20 cellular contexts compared by ENCODE assay signal in genomic region chr1:94012686-94013330, GRCh38.
A peak's percentile ranks its signal among the peaks of the same experiment; 100 is the strongest.
DNase-seq lines count a peak whose midpoint lies in the region; TF ChIP-seq lines count a peak whose summit lies in the region.
"Had no signal": no experiment of that assay in that cellular context is flagged by ENCODE, and none has a peak within 500 bp of the region (broad histone marks: within the 10 kb centered on the region; RNA-seq: fewer than 3 reads in every experiment).

No MANE protein-coding gene starts in this region.

- TF ChIP-seq EP300 in stomach (IDR thresholded peaks at IDR 0.05): no peak

- H3K27me3 ChIP-seq in neural progenitor cell: peaks cover 6% of the 10 kb centered on the region
- H3K27me3 ChIP-seq in stomach: no peaks in the 10 kb centered on the region
- H3K27me3 ChIP-seq: BLaER1, body of pancreas, heart right ventricle, MG63 had no signal

- peak overlapping the region; percentile 0 for H2AFZ ChIP-seq in neural progenitor cell (replicated peaks)

- intact Hi-C loops in stomach (cut with DNase I; ENCODE audit: low total_unique reads): no loop called here

- H3F3A ChIP-seq in neural progenitor cell (ENCODE audit: low read depth): no peaks in the 10 kb centered on the region

- peaks cover 12% of the 10 kb centered on the region for H3K4me1 ChIP-seq in neural progenitor cell
- H3K4me1 ChIP-seq in stomach: no peaks in the 10 kb centered on the region
- H3K4me1 ChIP-seq: body of pancreas, psoas muscle had no signal

- H3K4me3 Mint-ChIP-seq in neural progenitor cell: peak overlapping the region; percentile 33
- H3K4me3 Mint-ChIP-seq: stimulated activated naive CD8-positive, alpha-beta T cell treated with anti-CD3 and anti-CD28 coated beads, Interleukin-15, Interleukin-2, amounts not matched to agents 100 ng/mL and 50 ng/mL, for 24 hours had no signal

- peak; percentile 7 for DNase-seq in NCI-H2171 treated with DMSO at 0.1 percent for 48 hours (lab: John Stamatoyannopoulos, UW)
- DNase-seq in NCI-H2171 (lab: John Stamatoyannopoulos, UW): no peak
- DNase-seq in OCI-M1 (lab: John Stamatoyannopoulos, UW): peak; percentile 42
- DNase-seq in erythroblast (lab: John Stamatoyannopoulos, UW): peak; percentile 79 to 87
- no peak for DNase-seq in neural progenitor cell (ENCODE audit: low spot score)
- DNase-seq in GF-D8 (lab: John Stamatoyannopoulos, UW): no peak
- no peak for DNase-seq in stomach
- DNase-seq in LoVo (ENCODE audit: low spot score): no peak
- DNase-seq: activated CD4-positive, alpha-beta T cell treated with anti-CD3 and anti-CD28 coated beads, Interleukin-2, amount 50 U/mL, for 1 hour; activated naive CD4-positive, alpha-beta T cell treated with anti-CD3 and anti-CD28 coated beads, Interleukin-2, amount 50 U/mL, for 16 hours; activated T-cell treated with anti-CD3 and anti-CD28 coated beads for 4 hours; body of pancreas; DMS153; heart right ventricle; MG63; NCI-H187; psoas muscle; SHP77 treated with DMSO at 0.1 percent for 48 hours had no signal

- H4K20me1 ChIP-seq in neural progenitor cell (ENCODE audit: low read depth): no peaks in the 10 kb centered on the region
- H4K20me1 ChIP-seq: BLaER1 had no signal

- H3K36me3 ChIP-seq in neural progenitor cell: no peaks in the 10 kb centered on the region
- H3K36me3 ChIP-seq in stomach: no peaks in the 10 kb centered on the region
- H3K36me3 ChIP-seq: BLaER1, heart right ventricle, MG63 had no signal

- peaks cover 2% of the 10 kb centered on the region for H3K27me3 Mint-ChIP-seq in neural progenitor cell (ENCODE audit: insufficient read depth, low read depth)
- H3K27me3 Mint-ChIP-seq: stimulated activated naive CD8-positive, alpha-beta T cell treated with anti-CD3 and anti-CD28 coated beads, Interleukin-15, Interleukin-2, amounts not matched to agents 100 ng/mL and 50 ng/mL, for 24 hours had no signal

- H3K27ac ChIP-seq in neural progenitor cell (no peak overlapping the region), stomach (no peak overlapping the region)
- H3K27ac ChIP-seq: BLaER1, body of pancreas, heart right ventricle, psoas muscle had no signal

- no peak overlapping the region for H3K4me2 ChIP-seq in neural progenitor cell

- H3K9me3 ChIP-seq in neural progenitor cell (ENCODE audit: low read depth): no peaks in the 10 kb centered on the region
- H3K9me3 ChIP-seq in stomach: no peaks in the 10 kb centered on the region
- H3K9me3 ChIP-seq: BLaER1, body of pancreas, heart right ventricle, MG63, psoas muscle had no signal

- no peak for TF ChIP-seq POLR2A in erythroblast (IDR thresholded peaks at IDR 0.05; ENCODE audit: low read length)
- no peak for TF ChIP-seq POLR2A in stomach (IDR thresholded peaks at IDR 0.05)

- no peaks in the 10 kb centered on the region for H3K9me3 Mint-ChIP-seq in neural progenitor cell
- H3K9me3 Mint-ChIP-seq: stimulated activated naive CD8-positive, alpha-beta T cell treated with anti-CD3 and anti-CD28 coated beads, Interleukin-15, Interleukin-2, amounts not matched to agents 100 ng/mL and 50 ng/mL, for 24 hours had no signal

- no peaks in the 10 kb centered on the region for H3K36me3 Mint-ChIP-seq in neural progenitor cell

- H3K4me3 ChIP-seq in neural progenitor cell: no peak overlapping the region
- H3K4me3 ChIP-seq in stomach: no peak overlapping the region
- H3K4me3 ChIP-seq: BLaER1, body of pancreas, heart right ventricle, MG63, psoas muscle had no signal

- no peaks in the 10 kb centered on the region for H3K79me2 ChIP-seq in neural progenitor cell (ENCODE audit: low read depth)

- WGBS in stomach, 5 donors: 56 to 73% (median 64%) methylated on average over 16 to 17 of the region's 17 CpGs

- H3K4me1 Mint-ChIP-seq in neural progenitor cell: peaks cover 19% of the 10 kb centered on the region

- TF ChIP-seq CTCF in neural progenitor cell (IDR thresholded peaks at IDR 0.05) (no peak), stomach (IDR thresholded peaks at IDR 0.05) (no peak)

- no peak overlapping the region for H3K9ac ChIP-seq in neural progenitor cell
- H3K9ac ChIP-seq: BLaER1 had no signal

- no peak overlapping the region for H3K27ac Mint-ChIP-seq in neural progenitor cell
- H3K27ac Mint-ChIP-seq: stimulated activated naive CD8-positive, alpha-beta T cell treated with anti-CD3 and anti-CD28 coated beads, Interleukin-15, Interleukin-2, amounts not matched to agents 100 ng/mL and 50 ng/mL, for 24 hours had no signal

Comparison
In these comparisons a context has a peak if more than half of its experiments do, and no peak if none do; other contexts are left out.
1. DNase-seq: peak in NCI-H2171 treated with DMSO at 0.1 percent for 48 hours (single experiment), OCI-M1 (single experiment) and erythroblast (2 of 2); none in NCI-H2171 (single experiment), neural progenitor cell (single experiment), GF-D8 (single experiment), stomach (single experiment) and LoVo (single experiment).